Comparison of ENCODE assay signal across 1 cellular context in the genomic region with DNA sequence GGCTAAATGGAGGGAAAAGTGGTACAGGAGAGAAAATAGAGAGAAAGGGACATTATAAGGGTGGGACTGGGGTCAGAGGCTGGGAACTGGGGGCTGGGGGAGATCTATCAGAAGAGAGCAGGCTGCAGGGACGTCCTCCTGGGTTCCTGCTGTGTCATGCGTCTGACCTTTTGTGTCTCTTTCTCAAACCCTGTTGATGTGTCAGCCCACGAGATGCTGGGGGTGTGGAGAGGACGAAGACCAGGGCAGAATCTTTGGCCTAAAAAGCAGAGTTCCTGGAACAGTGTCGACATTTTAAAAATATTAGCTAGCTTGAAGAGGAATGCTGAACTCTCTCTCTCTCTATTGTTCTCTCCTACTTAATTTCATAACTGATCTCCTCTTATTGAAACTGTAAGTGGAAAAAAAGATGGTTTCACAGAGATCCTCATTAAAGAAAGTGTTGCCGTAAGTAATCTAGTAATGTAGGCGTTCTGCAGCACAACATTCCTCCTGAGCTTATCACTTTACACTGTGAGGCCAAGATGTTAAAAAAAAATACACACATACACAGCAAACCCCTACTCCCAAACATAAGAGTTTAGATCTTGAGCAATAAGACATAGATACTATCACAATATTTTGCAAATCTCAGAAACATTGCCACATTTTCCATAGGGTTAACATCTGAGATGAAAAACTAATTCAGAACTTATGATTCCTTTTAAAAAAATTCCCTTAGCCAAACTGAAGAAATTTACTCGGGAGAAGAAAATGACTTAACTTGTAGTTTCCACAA.
TF ChIP-seq lines count a peak whose summit lies in the region.

No MANE protein-coding gene starts in this region.

TF ChIP-seq in K562, 482 proteins besides CTCF, POLR2A, EP300 and RAD21 (continued from another document and continues in another):
- TF ChIP-seq KAT7 (CRISPR knock-in tag; IDR thresholded peaks at IDR 0.05; ENCODE audit: borderline replicate concordance) = no peak
- TF ChIP-seq, protein P1, sequence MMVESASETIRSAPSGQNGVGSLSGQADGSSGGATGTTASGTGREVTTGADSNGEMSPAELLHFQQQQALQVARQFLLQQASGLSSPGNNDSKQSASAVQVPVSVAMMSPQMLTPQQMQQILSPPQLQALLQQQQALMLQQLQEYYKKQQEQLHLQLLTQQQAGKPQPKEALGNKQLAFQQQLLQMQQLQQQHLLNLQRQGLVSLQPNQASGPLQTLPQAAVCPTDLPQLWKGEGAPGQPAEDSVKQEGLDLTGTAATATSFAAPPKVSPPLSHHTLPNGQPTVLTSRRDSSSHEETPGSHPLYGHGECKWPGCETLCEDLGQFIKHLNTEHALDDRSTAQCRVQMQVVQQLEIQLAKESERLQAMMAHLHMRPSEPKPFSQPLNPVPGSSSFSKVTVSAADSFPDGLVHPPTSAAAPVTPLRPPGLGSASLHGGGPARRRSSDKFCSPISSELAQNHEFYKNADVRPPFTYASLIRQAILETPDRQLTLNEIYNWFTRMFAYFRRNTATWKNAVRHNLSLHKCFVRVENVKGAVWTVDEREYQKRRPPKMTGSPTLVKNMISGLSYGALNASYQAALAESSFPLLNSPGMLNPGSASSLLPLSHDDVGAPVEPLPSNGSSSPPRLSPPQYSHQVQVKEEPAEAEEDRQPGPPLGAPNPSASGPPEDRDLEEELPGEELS (CRISPR knock-in tag; IDR thresholded peaks at IDR 0.05; ENCODE audit: borderline replicate concordance) = no peak
- TF ChIP-seq, protein P2, sequence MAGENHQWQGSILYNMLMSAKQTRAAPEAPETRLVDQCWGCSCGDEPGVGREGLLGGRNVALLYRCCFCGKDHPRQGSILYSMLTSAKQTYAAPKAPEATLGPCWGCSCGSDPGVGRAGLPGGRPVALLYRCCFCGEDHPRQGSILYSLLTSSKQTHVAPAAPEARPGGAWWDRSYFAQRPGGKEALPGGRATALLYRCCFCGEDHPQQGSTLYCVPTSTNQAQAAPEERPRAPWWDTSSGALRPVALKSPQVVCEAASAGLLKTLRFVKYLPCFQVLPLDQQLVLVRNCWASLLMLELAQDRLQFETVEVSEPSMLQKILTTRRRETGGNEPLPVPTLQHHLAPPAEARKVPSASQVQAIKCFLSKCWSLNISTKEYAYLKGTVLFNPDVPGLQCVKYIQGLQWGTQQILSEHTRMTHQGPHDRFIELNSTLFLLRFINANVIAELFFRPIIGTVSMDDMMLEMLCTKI (IDR thresholded peaks at IDR 0.05; ENCODE audit: partially characterized antibody) = no peak
- TF ChIP-seq ZNF24 (IDR thresholded peaks at IDR 0.05) = no peak
- no peak for TF ChIP-seq ZNF165 (CRISPR knock-in tag; IDR thresholded peaks at IDR 0.05; ENCODE audit: borderline replicate concordance)
- peak; percentile 75 for TF ChIP-seq EGR1 (conservative IDR thresholded peaks at IDR 0.05)
- no peak for TF ChIP-seq RBM25 (IDR thresholded peaks at IDR 0.05; ENCODE audit: low read depth, low read length, severe bottlenecking)
- TF ChIP-seq, protein P3, sequence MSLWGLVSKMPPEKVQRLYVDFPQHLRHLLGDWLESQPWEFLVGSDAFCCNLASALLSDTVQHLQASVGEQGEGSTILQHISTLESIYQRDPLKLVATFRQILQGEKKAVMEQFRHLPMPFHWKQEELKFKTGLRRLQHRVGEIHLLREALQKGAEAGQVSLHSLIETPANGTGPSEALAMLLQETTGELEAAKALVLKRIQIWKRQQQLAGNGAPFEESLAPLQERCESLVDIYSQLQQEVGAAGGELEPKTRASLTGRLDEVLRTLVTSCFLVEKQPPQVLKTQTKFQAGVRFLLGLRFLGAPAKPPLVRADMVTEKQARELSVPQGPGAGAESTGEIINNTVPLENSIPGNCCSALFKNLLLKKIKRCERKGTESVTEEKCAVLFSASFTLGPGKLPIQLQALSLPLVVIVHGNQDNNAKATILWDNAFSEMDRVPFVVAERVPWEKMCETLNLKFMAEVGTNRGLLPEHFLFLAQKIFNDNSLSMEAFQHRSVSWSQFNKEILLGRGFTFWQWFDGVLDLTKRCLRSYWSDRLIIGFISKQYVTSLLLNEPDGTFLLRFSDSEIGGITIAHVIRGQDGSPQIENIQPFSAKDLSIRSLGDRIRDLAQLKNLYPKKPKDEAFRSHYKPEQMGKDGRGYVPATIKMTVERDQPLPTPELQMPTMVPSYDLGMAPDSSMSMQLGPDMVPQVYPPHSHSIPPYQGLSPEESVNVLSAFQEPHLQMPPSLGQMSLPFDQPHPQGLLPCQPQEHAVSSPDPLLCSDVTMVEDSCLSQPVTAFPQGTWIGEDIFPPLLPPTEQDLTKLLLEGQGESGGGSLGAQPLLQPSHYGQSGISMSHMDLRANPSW (CRISPR knock-in tag; IDR thresholded peaks at IDR 0.05) = no peak
- peak; percentile 76; the same call in 1 of the 2 replicates for TF ChIP-seq SMAD4 (CRISPR knock-in tag; conservative IDR thresholded peaks at IDR 0.05)
- no peak for TF ChIP-seq RFX1 (IDR thresholded peaks at IDR 0.05)
- TF ChIP-seq, protein P4, sequence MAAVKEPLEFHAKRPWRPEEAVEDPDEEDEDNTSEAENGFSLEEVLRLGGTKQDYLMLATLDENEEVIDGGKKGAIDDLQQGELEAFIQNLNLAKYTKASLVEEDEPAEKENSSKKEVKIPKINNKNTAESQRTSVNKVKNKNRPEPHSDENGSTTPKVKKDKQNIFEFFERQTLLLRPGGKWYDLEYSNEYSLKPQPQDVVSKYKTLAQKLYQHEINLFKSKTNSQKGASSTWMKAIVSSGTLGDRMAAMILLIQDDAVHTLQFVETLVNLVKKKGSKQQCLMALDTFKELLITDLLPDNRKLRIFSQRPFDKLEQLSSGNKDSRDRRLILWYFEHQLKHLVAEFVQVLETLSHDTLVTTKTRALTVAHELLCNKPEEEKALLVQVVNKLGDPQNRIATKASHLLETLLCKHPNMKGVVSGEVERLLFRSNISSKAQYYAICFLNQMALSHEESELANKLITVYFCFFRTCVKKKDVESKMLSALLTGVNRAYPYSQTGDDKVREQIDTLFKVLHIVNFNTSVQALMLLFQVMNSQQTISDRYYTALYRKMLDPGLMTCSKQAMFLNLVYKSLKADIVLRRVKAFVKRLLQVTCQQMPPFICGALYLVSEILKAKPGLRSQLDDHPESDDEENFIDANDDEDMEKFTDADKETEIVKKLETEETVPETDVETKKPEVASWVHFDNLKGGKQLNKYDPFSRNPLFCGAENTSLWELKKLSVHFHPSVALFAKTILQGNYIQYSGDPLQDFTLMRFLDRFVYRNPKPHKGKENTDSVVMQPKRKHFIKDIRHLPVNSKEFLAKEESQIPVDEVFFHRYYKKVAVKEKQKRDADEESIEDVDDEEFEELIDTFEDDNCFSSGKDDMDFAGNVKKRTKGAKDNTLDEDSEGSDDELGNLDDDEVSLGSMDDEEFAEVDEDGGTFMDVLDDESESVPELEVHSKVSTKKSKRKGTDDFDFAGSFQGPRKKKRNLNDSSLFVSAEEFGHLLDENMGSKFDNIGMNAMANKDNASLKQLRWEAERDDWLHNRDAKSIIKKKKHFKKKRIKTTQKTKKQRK (IDR thresholded peaks at IDR 0.05; ENCODE audit: borderline replicate concordance, low read depth, low read length) = no peak
- no peak for TF ChIP-seq NFATC3 (IDR thresholded peaks at IDR 0.05)
- TF ChIP-seq, protein P5, sequence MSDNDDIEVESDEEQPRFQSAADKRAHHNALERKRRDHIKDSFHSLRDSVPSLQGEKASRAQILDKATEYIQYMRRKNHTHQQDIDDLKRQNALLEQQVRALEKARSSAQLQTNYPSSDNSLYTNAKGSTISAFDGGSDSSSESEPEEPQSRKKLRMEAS (CRISPR knock-in tag; IDR thresholded peaks at IDR 0.05) = no peak
- TF ChIP-seq ZNF133 (CRISPR knock-in tag; IDR thresholded peaks at IDR 0.05) = no peak
- TF ChIP-seq RFX7 (CRISPR knock-in tag; IDR thresholded peaks at IDR 0.05) = no peak
- TF ChIP-seq, protein P6, sequence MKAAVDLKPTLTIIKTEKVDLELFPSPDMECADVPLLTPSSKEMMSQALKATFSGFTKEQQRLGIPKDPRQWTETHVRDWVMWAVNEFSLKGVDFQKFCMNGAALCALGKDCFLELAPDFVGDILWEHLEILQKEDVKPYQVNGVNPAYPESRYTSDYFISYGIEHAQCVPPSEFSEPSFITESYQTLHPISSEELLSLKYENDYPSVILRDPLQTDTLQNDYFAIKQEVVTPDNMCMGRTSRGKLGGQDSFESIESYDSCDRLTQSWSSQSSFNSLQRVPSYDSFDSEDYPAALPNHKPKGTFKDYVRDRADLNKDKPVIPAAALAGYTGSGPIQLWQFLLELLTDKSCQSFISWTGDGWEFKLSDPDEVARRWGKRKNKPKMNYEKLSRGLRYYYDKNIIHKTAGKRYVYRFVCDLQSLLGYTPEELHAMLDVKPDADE (conservative IDR thresholded peaks at IDR 0.05; ENCODE audit: control insufficient read depth, low read depth, low read length) = no peak
- peak; percentile 42 for TF ChIP-seq MEIS2 (IDR thresholded peaks at IDR 0.05; ENCODE audit: partially characterized antibody)
- no peak for TF ChIP-seq HNRNPL (IDR thresholded peaks at IDR 0.05; ENCODE audit: low read depth, low read length)
- TF ChIP-seq HDAC1 (IDR thresholded peaks at IDR 0.05) = peak in 1 of 2 experiments; percentile 72; a peak in 2 of 4 replicates
- TF ChIP-seq SRSF1 (IDR thresholded peaks at IDR 0.05; ENCODE audit: low read depth, low read length) = no peak
- no peak for TF ChIP-seq BCOR (IDR thresholded peaks at IDR 0.05)
- no peak for TF ChIP-seq MTA1 (IDR thresholded peaks at IDR 0.05; ENCODE audit: borderline replicate concordance)
- no peak for TF ChIP-seq NFE2L1 (tag; IDR thresholded peaks at IDR 0.05; ENCODE audit: borderline replicate concordance, low read depth)
- TF ChIP-seq, protein P7, sequence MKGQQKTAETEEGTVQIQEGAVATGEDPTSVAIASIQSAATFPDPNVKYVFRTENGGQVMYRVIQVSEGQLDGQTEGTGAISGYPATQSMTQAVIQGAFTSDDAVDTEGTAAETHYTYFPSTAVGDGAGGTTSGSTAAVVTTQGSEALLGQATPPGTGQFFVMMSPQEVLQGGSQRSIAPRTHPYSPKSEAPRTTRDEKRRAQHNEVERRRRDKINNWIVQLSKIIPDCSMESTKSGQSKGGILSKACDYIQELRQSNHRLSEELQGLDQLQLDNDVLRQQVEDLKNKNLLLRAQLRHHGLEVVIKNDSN (CRISPR knock-in tag; IDR thresholded peaks at IDR 0.05) = no peak
- TF ChIP-seq TGIF2 (CRISPR knock-in tag; IDR thresholded peaks at IDR 0.05) = no peak
- TF ChIP-seq, protein P8, sequence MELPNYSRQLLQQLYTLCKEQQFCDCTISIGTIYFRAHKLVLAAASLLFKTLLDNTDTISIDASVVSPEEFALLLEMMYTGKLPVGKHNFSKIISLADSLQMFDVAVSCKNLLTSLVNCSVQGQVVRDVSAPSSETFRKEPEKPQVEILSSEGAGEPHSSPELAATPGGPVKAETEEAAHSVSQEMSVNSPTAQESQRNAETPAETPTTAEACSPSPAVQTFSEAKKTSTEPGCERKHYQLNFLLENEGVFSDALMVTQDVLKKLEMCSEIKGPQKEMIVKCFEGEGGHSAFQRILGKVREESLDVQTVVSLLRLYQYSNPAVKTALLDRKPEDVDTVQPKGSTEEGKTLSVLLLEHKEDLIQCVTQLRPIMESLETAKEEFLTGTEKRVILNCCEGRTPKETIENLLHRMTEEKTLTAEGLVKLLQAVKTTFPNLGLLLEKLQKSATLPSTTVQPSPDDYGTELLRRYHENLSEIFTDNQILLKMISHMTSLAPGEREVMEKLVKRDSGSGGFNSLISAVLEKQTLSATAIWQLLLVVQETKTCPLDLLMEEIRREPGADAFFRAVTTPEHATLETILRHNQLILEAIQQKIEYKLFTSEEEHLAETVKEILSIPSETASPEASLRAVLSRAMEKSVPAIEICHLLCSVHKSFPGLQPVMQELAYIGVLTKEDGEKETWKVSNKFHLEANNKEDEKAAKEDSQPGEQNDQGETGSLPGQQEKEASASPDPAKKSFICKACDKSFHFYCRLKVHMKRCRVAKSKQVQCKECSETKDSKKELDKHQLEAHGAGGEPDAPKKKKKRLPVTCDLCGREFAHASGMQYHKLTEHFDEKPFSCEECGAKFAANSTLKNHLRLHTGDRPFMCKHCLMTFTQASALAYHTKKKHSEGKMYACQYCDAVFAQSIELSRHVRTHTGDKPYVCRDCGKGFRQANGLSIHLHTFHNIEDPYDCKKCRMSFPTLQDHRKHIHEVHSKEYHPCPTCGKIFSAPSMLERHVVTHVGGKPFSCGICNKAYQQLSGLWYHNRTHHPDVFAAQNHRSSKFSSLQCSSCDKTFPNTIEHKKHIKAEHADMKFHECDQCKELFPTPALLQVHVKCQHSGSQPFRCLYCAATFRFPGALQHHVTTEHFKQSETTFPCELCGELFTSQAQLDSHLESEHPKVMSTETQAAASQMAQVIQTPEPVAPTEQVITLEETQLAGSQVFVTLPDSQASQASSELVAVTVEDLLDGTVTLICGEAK (IDR thresholded peaks at IDR 0.05) = no peak
- TF ChIP-seq, protein P8 (CRISPR knock-in tag; IDR thresholded peaks at IDR 0.05) = no peak
- peak; percentile 96 for TF ChIP-seq L3MBTL2 (IDR thresholded peaks at IDR 0.05)
- TF ChIP-seq, protein P9, sequence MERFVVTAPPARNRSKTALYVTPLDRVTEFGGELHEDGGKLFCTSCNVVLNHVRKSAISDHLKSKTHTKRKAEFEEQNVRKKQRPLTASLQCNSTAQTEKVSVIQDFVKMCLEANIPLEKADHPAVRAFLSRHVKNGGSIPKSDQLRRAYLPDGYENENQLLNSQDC (CRISPR knock-in tag; IDR thresholded peaks at IDR 0.05) = no peak
- no peak; the same call in 1 of the 2 replicates for TF ChIP-seq NCOA1 (IDR thresholded peaks at IDR 0.05; ENCODE audit: low read depth)
- TF ChIP-seq RBFOX2 (IDR thresholded peaks at IDR 0.05; ENCODE audit: low read depth, low read length) = 0 out of 2 replicates have a peak, but pooled peaks have one; percentile 19
- no peak for TF ChIP-seq SNRNP70 (optimal IDR thresholded peaks at IDR 0.05; ENCODE audit: low read depth, low read length)
- TF ChIP-seq TRIM28 (IDR thresholded peaks at IDR 0.05) = no peak
